27 cellular contexts compared by ENCODE assay signal in the genomic region with DNA sequence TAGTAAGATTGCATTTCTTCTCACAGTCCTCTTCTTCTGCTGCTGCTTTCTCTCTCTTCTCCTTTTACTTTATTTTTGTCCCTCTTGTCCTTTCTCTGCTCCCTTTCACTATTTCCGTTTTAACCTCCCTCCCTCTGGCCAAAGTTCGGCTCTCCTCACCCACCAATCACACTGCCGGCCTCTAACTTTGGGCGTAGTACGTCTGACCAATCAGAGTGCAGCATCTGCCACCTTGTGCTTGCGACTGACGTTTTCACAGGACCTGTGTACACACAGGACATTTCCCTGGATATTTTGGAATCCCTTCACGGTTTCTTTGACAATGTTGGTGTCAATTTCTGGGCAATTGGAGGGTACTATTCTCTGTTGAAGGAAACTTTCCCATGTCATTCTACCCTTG. TPM values are rescaled to one million over a fixed set of nuclear protein-coding genes. Genes with fewer than 3 reads are reported as not detected.
A peak's percentile ranks its signal among the peaks of the same experiment; 100 is the strongest.
DNase-seq lines count a peak whose midpoint lies in the region; ATAC-seq and TF ChIP-seq lines count a peak whose summit lies in the region.
"Had no signal": no experiment of that assay in that cellular context is flagged by ENCODE, and none has a peak within 500 bp of the region (broad histone marks: within the 10 kb centered on the region; RNA-seq: fewer than 3 reads in every experiment).

No MANE protein-coding gene starts in this region.

- no peak; the same call in 2 of the 3 replicates for ATAC-seq in GM23338
- ATAC-seq: activated T-cell treated with anti-CD3 and anti-CD28 coated beads, Interleukin-2, amount 50 U/mL, for 4 hours; gastroesophageal sphincter; Panc1; psoas muscle had no signal

- CTCF ChIA-PET in activated CD4-positive, alpha-beta memory T cell treated with anti-CD3 and anti-CD28 coated beads for 36 hours (lab: Charles Lee) = interaction anchor here (0.7 to 1.5 kb wide), 5 partner anchors 20 to 192 kb away, joined by 3 to 5 read pairs (median 4); no protein-coding TSS in a partner anchor

- TF ChIP-seq POLR2A in uterus (IDR thresholded peaks at IDR 0.05) = no peak

- H3K9me3 Mint-ChIP-seq in GM23338 = no peaks in the 10 kb centered on the region
- no peaks in the 10 kb centered on the region for H3K9me3 Mint-ChIP-seq in activated CD4-positive, alpha-beta memory T cell treated with anti-CD3 and anti-CD28 coated beads for 36 hours
- no peaks in the 10 kb centered on the region for H3K9me3 Mint-ChIP-seq in neural progenitor cell
- H3K9me3 Mint-ChIP-seq in CD14-positive monocyte = no peaks in the 10 kb centered on the region
- H3K9me3 Mint-ChIP-seq: activated T-cell treated with anti-CD3 and anti-CD28 coated beads, Interleukin-2, amount 50 U/mL, for 4 hours; nephron had no signal

- H3K27ac ChIP-seq in GM23338 (ENCODE audit: low read depth) (no peak overlapping the region), neural progenitor cell (no peak overlapping the region), uterus (no peak overlapping the region)
- H3K27ac ChIP-seq: esophagus muscularis mucosa, gastroesophageal sphincter, psoas muscle had no signal

- H3K79me2 ChIP-seq in GM23338 (replicated peaks; ENCODE audit: insufficient read depth) = no peaks in the 10 kb centered on the region
- H3K79me2 ChIP-seq in neural progenitor cell (ENCODE audit: low read depth) = no peaks in the 10 kb centered on the region

- no peaks in the 10 kb centered on the region for H3K27me3 Mint-ChIP-seq in GM23338 (ENCODE audit: insufficient read depth, low read depth, poor library complexity)
- H3K27me3 Mint-ChIP-seq in activated CD4-positive, alpha-beta memory T cell treated with anti-CD3 and anti-CD28 coated beads for 36 hours = peaks cover 3% of the 10 kb centered on the region
- peaks cover 2% of the 10 kb centered on the region for H3K27me3 Mint-ChIP-seq in neural progenitor cell (ENCODE audit: insufficient read depth, low read depth)
- peaks cover 0 to 2% (median 0%) of the 10 kb centered on the region in 3 donors for H3K27me3 Mint-ChIP-seq in CD14-positive monocyte (ENCODE audit: low read depth in 3 of 3)
- H3K27me3 Mint-ChIP-seq: activated naive CD8-positive, alpha-beta T cell had no signal

- H3K4me1 ChIP-seq in GM23338 (ENCODE audit: insufficient read depth) (no peaks in the 10 kb centered on the region), neural progenitor cell (peaks cover 10% of the 10 kb centered on the region), uterus (no peaks in the 10 kb centered on the region)

- no peaks in the 10 kb centered on the region for H3K9me3 ChIP-seq in neural progenitor cell (ENCODE audit: low read depth)
- H3K9me3 ChIP-seq in uterus = no peaks in the 10 kb centered on the region
- H3K9me3 ChIP-seq: esophagus muscularis mucosa, gastroesophageal sphincter, psoas muscle, tibial artery had no signal

- no peaks in the 10 kb centered on the region for H3K9me2 ChIP-seq in GM23338 (ENCODE audit: insufficient read depth)

- H3F3A ChIP-seq in GM23338 (replicated peaks; ENCODE audit: low read depth) (no peaks in the 10 kb centered on the region), neural progenitor cell (ENCODE audit: low read depth) (no peaks in the 10 kb centered on the region)

- H3K36me3 Mint-ChIP-seq in GM23338 (ENCODE audit: low read depth) (no peaks in the 10 kb centered on the region), neural progenitor cell (no peaks in the 10 kb centered on the region), CD14-positive monocyte (no peaks in the 10 kb centered on the region)
- H3K36me3 Mint-ChIP-seq in activated CD4-positive, alpha-beta memory T cell treated with anti-CD3 and anti-CD28 coated beads for 36 hours = no peaks in the 10 kb centered on the region
- H3K36me3 Mint-ChIP-seq: activated naive CD8-positive, alpha-beta T cell had no signal

- H2AFZ ChIP-seq in GM23338 = peak overlapping the region; percentile 69; the same call in 1 of the 2 replicates
- H2AFZ ChIP-seq in neural progenitor cell (replicated peaks) = peak overlapping the region; percentile 22

- H4K20me1 ChIP-seq in GM23338 (replicated peaks; ENCODE audit: insufficient read depth) (no peaks in the 10 kb centered on the region), neural progenitor cell (ENCODE audit: low read depth) (no peaks in the 10 kb centered on the region)

- DNase-seq in GM23338 (ENCODE audit: low spot score) (peak; percentile 5), NCI-H2227 (lab: John Stamatoyannopoulos, UW; ENCODE audit: unreplicated experiment) (peak; percentile 57), neural progenitor cell (ENCODE audit: low spot score) (no peak), uterus (no peak), CD14-positive monocyte (ENCODE audit: low spot score) (no peak), COLO829 (ENCODE audit: low spot score) (no peak)
- DNase-seq in activated CD4-positive, alpha-beta memory T cell treated with anti-CD3 and anti-CD28 coated beads for 36 hours = no peak
- DNase-seq: activated T-cell treated with anti-CD3 and anti-CD28 coated beads, Interleukin-2, amount 50 U/mL, for 4 hours; cerebellar nuclear complex; COR-L47; effector memory CD4-positive, alpha-beta T cell; HCEC 1CT; NCI-H1417 treated with DMSO at 0.1 percent for 48 hours; NCI-H526 treated with DMSO at 0.1 percent for 48 hours; psoas muscle; stimulated activated CD4-positive, alpha-beta T cell treated with anti-CD3 and anti-CD28 coated beads, Interleukin-2, amount 100 ng/mL, for 24 hours; stimulated activated naive CD4-positive, alpha-beta T cell treated with Interleukin-2 at 50 U/mL for 16 hours; T-helper 2 cell; tibial artery had no signal

- H3K27ac Mint-ChIP-seq in GM23338 = no peak overlapping the region
- no peak overlapping the region for H3K27ac Mint-ChIP-seq in activated CD4-positive, alpha-beta memory T cell treated with anti-CD3 and anti-CD28 coated beads for 36 hours
- H3K27ac Mint-ChIP-seq in neural progenitor cell = no peak overlapping the region
- peak overlapping the region in 2 of 7 donors; percentile 26 to 49 for H3K27ac Mint-ChIP-seq in CD14-positive monocyte
- H3K27ac Mint-ChIP-seq: activated naive CD8-positive, alpha-beta T cell; nephron had no signal

- no peaks in the 10 kb centered on the region for H3K36me3 ChIP-seq in GM23338 (ENCODE audit: insufficient read depth)
- no peaks in the 10 kb centered on the region for H3K36me3 ChIP-seq in neural progenitor cell
- H3K36me3 ChIP-seq in uterus = no peaks in the 10 kb centered on the region
- H3K36me3 ChIP-seq: esophagus muscularis mucosa, gastroesophageal sphincter, tibial artery had no signal

- H3K4me3 ChIP-seq in GM23338 (no peak overlapping the region), neural progenitor cell (no peak overlapping the region), uterus (no peak overlapping the region)
- H3K4me3 ChIP-seq: esophagus muscularis mucosa, gastroesophageal sphincter, psoas muscle, skin epidermis, tibial artery had no signal

- H3K4me1 Mint-ChIP-seq in GM23338 = peaks cover 10% of the 10 kb centered on the region; the same call in 2 of the 3 replicates
- H3K4me1 Mint-ChIP-seq in activated CD4-positive, alpha-beta memory T cell treated with anti-CD3 and anti-CD28 coated beads for 36 hours (ENCODE audit: low read depth) = peaks cover 55% of the 10 kb centered on the region
- H3K4me1 Mint-ChIP-seq in neural progenitor cell = peaks cover 15% of the 10 kb centered on the region
- peaks cover 27% of the 10 kb centered on the region for H3K4me1 Mint-ChIP-seq in CD14-positive monocyte

- no peak overlapping the region for H3K9ac ChIP-seq in neural progenitor cell

- no peak overlapping the region for H3K4me2 ChIP-seq in GM23338
- H3K4me2 ChIP-seq in neural progenitor cell = no peak overlapping the region

- no peak for TF ChIP-seq CTCF in GM23338 (conservative IDR thresholded peaks at IDR 0.05; ENCODE audit: low read depth in 2 of 2)
- TF ChIP-seq CTCF in neural progenitor cell (IDR thresholded peaks at IDR 0.05) = no peak
- no peak for TF ChIP-seq CTCF in uterus (IDR thresholded peaks at IDR 0.05)
- TF ChIP-seq CTCF in CD14-positive monocyte (IDR thresholded peaks at IDR 0.05) = no peak

- intact Hi-C loops in activated CD4-positive, alpha-beta memory T cell treated with anti-CD3 and anti-CD28 coated beads for 36 hours (cut with micrococcal nuclease) = no loop called here
- intact Hi-C loops in uterus (cut with DNase I; ENCODE audit: low total_unique reads) (no loop called here), CD14-positive monocyte (cut with micrococcal nuclease) (loop anchor here in 1 of 2 donors (5.0 kb wide), 1 partner anchor 422 kb away; no protein-coding TSS in a partner anchor)

- POLR2A ChIA-PET in activated CD4-positive, alpha-beta memory T cell treated with anti-CD3 and anti-CD28 coated beads for 36 hours (lab: Charles Lee) = no interaction called here

- no peak overlapping the region for H3K4me3 Mint-ChIP-seq in GM23338
- H3K4me3 Mint-ChIP-seq in activated CD4-positive, alpha-beta memory T cell treated with anti-CD3 and anti-CD28 coated beads for 36 hours = peak overlapping the region; percentile 7
- no peak overlapping the region for H3K4me3 Mint-ChIP-seq in neural progenitor cell
- no peak overlapping the region for H3K4me3 Mint-ChIP-seq in CD14-positive monocyte
- H3K4me3 Mint-ChIP-seq: activated naive CD8-positive, alpha-beta T cell; activated T-cell treated with anti-CD3 and anti-CD28 coated beads, Interleukin-2, amount 50 U/mL, for 4 hours; nephron had no signal

- H3K27me3 ChIP-seq in GM23338 (ENCODE audit: insufficient read depth) (no peaks in the 10 kb centered on the region), neural progenitor cell (no peaks in the 10 kb centered on the region), uterus (no peaks in the 10 kb centered on the region)
- H3K27me3 ChIP-seq: esophagus muscularis mucosa, gastroesophageal sphincter, tibial artery had no signal

TF ChIP-seq in GM23338, 12 proteins besides CTCF, POLR2A, EP300 and RAD21 (continues in another document):
- TF ChIP-seq JUNB (IDR thresholded peaks at IDR 0.05; ENCODE audit: unreplicated experiment) (no peak), NANOG (IDR thresholded peaks at IDR 0.05; ENCODE audit: borderline replicate concordance) (no peak), STAT1 (IDR thresholded peaks at IDR 0.05; ENCODE audit: unreplicated experiment) (no peak)

RNA-seq across cellular contexts. Expression of a gene that starts 22.6 kb away (rescaled TPM):
- not detected in 2 replicates for total RNA-seq in GM23338 (2014; rRNA removed; shearing (Covaris generic))
- polyA plus RNA-seq in GM23338 (2016; fragmentation: Nextera tagmentation; extraction: Ambion mirVana) (not detected in 2 replicates), CD14-positive monocyte (under 1 TPM in 1 of 2 donors, not detected in 1; 0.13 TPM)
- 100 to 1,000 TPM; 187 to 190 TPM for total RNA-seq in activated CD4-positive, alpha-beta memory T cell treated with anti-CD3 and anti-CD28 coated beads for 36 hours
- total RNA-seq in neural progenitor cell (ENCODE audit: low replicate concordance) (not detected in 2 replicates), uterus (under 1 TPM in 3 of 4 donors, not detected in 1; 0.14 to 0.59 (median 0.26) TPM)
- total RNA-seq: astrocyte, Daoy, psoas muscle had no signal

RNA-seq across cellular contexts. Expression of a gene that starts 46.4 kb away (rescaled TPM):
- total RNA-seq in GM23338 (2014; rRNA removed; shearing (Covaris generic)) = not detected in 2 replicates
- polyA plus RNA-seq in GM23338 (2016; fragmentation: Nextera tagmentation; extraction: Ambion mirVana) (not detected in 2 replicates), CD14-positive monocyte (not detected)
- 100 to 1,000 TPM; 245 to 254 TPM for total RNA-seq in activated CD4-positive, alpha-beta memory T cell treated with anti-CD3 and anti-CD28 coated beads for 36 hours
- total RNA-seq in neural progenitor cell (ENCODE audit: low replicate concordance) (not detected in 2 replicates), uterus (under 1 TPM in 1 of 4 donors, not detected in 3; 0.14 TPM)
- total RNA-seq: astrocyte, Daoy, psoas muscle had no signal

Comparison
In these comparisons a context has a peak if more than half of its experiments do, and no peak if none do; other contexts are left out.
1. DNase-seq: peak in GM23338 (single experiment) and NCI-H2227 (single experiment); none in activated CD4-positive, alpha-beta memory T cell treated with anti-CD3 and anti-CD28 coated beads for 36 hours (single experiment), neural progenitor cell (single experiment), uterus (0 of 2), CD14-positive monocyte (single experiment) and COLO829 (single experiment).
2. RNA of a gene that starts 22.6 kb away (total RNA-seq): 187 to 190 TPM in activated CD4-positive, alpha-beta memory T cell treated with anti-CD3 and anti-CD28 coated beads for 36 hours; 0.14 to 0.59 TPM in uterus, not detected in GM23338 and not detected in neural progenitor cell; every median in the first group is over 100 times any median in the second.
3. RNA of a gene that starts 46.4 kb away (total RNA-seq): 245 to 254 TPM in activated CD4-positive, alpha-beta memory T cell treated with anti-CD3 and anti-CD28 coated beads for 36 hours; 0.14 TPM in uterus, not detected in GM23338 and not detected in neural progenitor cell; every median in the first group is over 100 times any median in the second.